Comparison of ENCODE assay signal across 8 cellular contexts in the genomic region with DNA sequence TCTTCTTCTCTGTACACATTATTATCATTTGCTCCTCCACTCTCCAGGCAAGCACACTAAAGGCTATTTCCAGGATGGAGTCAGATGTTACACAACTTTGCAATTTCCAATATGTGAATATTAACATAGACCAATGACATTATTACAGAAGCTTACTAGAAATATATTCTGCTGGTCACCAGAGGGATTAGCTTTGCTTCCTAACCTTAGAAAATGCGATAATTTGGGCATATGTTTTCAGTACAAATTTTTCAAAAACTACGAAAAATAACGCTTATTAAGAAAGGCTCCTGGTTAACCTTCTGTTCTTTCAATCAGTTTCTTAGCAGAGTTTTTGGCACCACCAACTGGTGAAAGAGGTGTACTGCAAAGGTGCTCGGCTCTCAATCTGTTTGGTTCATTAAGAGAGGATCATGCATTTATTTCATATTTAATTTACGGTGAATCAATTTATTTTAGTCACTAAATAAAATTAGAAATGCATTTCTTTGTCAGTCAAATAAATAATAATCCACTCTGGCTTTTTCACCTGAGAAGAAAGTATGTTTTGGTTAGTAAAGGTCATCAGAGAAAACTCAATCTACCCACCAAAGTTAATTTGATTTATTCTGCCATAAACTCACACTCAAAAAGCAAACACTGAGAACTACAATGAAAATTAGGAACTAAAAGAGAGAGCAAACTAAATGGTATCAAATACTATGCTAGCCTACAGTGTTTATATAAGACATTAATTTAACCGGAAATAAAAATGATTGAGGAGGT. TPM values are rescaled to one million over a fixed set of nuclear protein-coding genes. Genes with fewer than 3 reads are reported as not detected.
DNase-seq lines count a peak whose midpoint lies in the region; ATAC-seq and TF ChIP-seq lines count a peak whose summit lies in the region.

No MANE protein-coding gene starts in this region.

- peak overlapping the region; percentile 8 to 26 (median 13) for H3K4me3 ChIP-seq in liver (ENCODE audit: low read depth in 1 of 3, low read length in 3 of 3)

- peak; percentile 95 to 97 for TF ChIP-seq RAD21 in liver (IDR thresholded peaks at IDR 0.05)

- H3K9me3 ChIP-seq in liver (ENCODE audit: control insufficient read depth in 4 of 4, low read length in 3 of 4) = no peaks in the 10 kb centered on the region

- no peaks in the 10 kb centered on the region for H3K27me3 ChIP-seq in liver (ENCODE audit: control insufficient read depth in 4 of 4, insufficient read depth in 4 of 4, low read length in 3 of 4)

- ATAC-seq in GM21529 (IDR thresholded peaks at IDR 0.05; ENCODE audit: unreplicated experiment) (peak; percentile 66), GM18873 (IDR thresholded peaks at IDR 0.05; ENCODE audit: low FRiP score, unreplicated experiment) (no peak)

- DNase-seq in AML-193 (lab: John Stamatoyannopoulos, UW) = peak; percentile 50 to 63
- DNase-seq in NCI-H345 (lab: John Stamatoyannopoulos, UW) = peak; percentile 70
- peak; percentile 29 for DNase-seq in activated CD4-positive, alpha-beta T cell treated with anti-CD3 and anti-CD28 coated beads for 1 hour
- peak; percentile 74 for DNase-seq in cerebellum (ENCODE audit: low spot score)
- DNase-seq in stimulated activated CD4-positive, alpha-beta T cell treated with anti-CD3 and anti-CD28 coated beads, TNF-alpha, amount 100 ng/mL, for 48 hours (ENCODE audit: low read depth in 3 of 3) = peak; percentile 20 to 38 (median 26)

- H3K4me1 ChIP-seq in liver (ENCODE audit: control insufficient read depth in 4 of 4, insufficient read depth in 4 of 4, low read length in 3 of 4) = peaks cover 0 to 16% (median 12%) of the 10 kb centered on the region in 4 donors

- peak overlapping the region; percentile 43 to 70 for H3K27ac ChIP-seq in liver (ENCODE audit: low read depth in 1 of 2, low read length in 2 of 2)

- TF ChIP-seq CTCF in liver (IDR thresholded peaks at IDR 0.05; ENCODE audit: low read depth, low read length, missing input control) = peak; percentile 97

- no peak overlapping the region for H3K9ac ChIP-seq in liver (ENCODE audit: low read depth in 1 of 2, low read length in 2 of 2)

- WGBS in liver = 18% methylated on average over 6 of the region's 6 CpGs

- H3K36me3 ChIP-seq in liver (ENCODE audit: control insufficient read depth in 4 of 4, insufficient read depth in 3 of 4, low read depth in 1 of 4, low read length in 3 of 4) = no peaks in the 10 kb centered on the region

TF ChIP-seq in liver, 16 proteins besides CTCF, POLR2A, EP300 and RAD21:
- TF ChIP-seq, protein P1, sequence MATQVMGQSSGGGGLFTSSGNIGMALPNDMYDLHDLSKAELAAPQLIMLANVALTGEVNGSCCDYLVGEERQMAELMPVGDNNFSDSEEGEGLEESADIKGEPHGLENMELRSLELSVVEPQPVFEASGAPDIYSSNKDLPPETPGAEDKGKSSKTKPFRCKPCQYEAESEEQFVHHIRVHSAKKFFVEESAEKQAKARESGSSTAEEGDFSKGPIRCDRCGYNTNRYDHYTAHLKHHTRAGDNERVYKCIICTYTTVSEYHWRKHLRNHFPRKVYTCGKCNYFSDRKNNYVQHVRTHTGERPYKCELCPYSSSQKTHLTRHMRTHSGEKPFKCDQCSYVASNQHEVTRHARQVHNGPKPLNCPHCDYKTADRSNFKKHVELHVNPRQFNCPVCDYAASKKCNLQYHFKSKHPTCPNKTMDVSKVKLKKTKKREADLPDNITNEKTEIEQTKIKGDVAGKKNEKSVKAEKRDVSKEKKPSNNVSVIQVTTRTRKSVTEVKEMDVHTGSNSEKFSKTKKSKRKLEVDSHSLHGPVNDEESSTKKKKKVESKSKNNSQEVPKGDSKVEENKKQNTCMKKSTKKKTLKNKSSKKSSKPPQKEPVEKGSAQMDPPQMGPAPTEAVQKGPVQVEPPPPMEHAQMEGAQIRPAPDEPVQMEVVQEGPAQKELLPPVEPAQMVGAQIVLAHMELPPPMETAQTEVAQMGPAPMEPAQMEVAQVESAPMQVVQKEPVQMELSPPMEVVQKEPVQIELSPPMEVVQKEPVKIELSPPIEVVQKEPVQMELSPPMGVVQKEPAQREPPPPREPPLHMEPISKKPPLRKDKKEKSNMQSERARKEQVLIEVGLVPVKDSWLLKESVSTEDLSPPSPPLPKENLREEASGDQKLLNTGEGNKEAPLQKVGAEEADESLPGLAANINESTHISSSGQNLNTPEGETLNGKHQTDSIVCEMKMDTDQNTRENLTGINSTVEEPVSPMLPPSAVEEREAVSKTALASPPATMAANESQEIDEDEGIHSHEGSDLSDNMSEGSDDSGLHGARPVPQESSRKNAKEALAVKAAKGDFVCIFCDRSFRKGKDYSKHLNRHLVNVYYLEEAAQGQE (IDR thresholded peaks at IDR 0.05) = no peak
- TF ChIP-seq, protein P2, sequence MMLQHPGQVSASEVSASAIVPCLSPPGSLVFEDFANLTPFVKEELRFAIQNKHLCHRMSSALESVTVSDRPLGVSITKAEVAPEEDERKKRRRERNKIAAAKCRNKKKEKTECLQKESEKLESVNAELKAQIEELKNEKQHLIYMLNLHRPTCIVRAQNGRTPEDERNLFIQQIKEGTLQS (IDR thresholded peaks at IDR 0.05) = no peak
- TF ChIP-seq HNF4G (IDR thresholded peaks at IDR 0.05) (no peak), GABPA (IDR thresholded peaks at IDR 0.05 in 1 of 2, conservative IDR thresholded peaks at IDR 0.05 in 1 of 2) (no peak), TAF1 (conservative IDR thresholded peaks at IDR 0.05) (no peak), HNF4A (conservative IDR thresholded peaks at IDR 0.05) (peak; percentile 42 to 47), SP1 (IDR thresholded peaks at IDR 0.05) (no peak), FOXA2 (IDR thresholded peaks at IDR 0.05) (no peak), EGR1 (IDR thresholded peaks at IDR 0.05; ENCODE audit: low read depth in 2 of 2) (peak in 1 of 2 donors; percentile 2), RXRA (IDR thresholded peaks at IDR 0.05) (peak; percentile 38 to 52), NR2F2 (IDR thresholded peaks at IDR 0.05) (no peak), FOXA1 (IDR thresholded peaks at IDR 0.05) (no peak), YY1 (IDR thresholded peaks at IDR 0.05) (no peak), JUND (IDR thresholded peaks at IDR 0.05) (peak in 1 of 2 donors; percentile 26)
- TF ChIP-seq, protein P3, sequence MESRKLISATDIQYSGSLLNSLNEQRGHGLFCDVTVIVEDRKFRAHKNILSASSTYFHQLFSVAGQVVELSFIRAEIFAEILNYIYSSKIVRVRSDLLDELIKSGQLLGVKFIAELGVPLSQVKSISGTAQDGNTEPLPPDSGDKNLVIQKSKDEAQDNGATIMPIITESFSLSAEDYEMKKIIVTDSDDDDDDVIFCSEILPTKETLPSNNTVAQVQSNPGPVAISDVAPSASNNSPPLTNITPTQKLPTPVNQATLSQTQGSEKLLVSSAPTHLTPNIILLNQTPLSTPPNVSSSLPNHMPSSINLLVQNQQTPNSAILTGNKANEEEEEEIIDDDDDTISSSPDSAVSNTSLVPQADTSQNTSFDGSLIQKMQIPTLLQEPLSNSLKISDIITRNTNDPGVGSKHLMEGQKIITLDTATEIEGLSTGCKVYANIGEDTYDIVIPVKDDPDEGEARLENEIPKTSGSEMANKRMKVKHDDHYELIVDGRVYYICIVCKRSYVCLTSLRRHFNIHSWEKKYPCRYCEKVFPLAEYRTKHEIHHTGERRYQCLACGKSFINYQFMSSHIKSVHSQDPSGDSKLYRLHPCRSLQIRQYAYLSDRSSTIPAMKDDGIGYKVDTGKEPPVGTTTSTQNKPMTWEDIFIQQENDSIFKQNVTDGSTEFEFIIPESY (IDR thresholded peaks at IDR 0.05) = no peak
- TF ChIP-seq, protein P4, sequence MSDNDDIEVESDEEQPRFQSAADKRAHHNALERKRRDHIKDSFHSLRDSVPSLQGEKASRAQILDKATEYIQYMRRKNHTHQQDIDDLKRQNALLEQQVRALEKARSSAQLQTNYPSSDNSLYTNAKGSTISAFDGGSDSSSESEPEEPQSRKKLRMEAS (IDR thresholded peaks at IDR 0.05) = peak; percentile 32
TF ChIP-seq in liver: peak in this region for 5.

RNA-seq across cellular contexts. Expression of a gene that starts 39.2 kb away (rescaled TPM):
- 10.0 TPM for total RNA-seq in cerebellum
- 1 to 10 TPM; 2.8 to 4.0 TPM for total RNA-seq in liver
- 1 to 10 TPM; 2.1 to 4.7 TPM for polyA plus RNA-seq in liver

RNA-seq across cellular contexts. Expression of a gene that starts 40.4 kb away (rescaled TPM):
- total RNA-seq in cerebellum (30.3 TPM), liver (10 to 100 TPM in 1 of 2 donors, 1 to 10 TPM in 1; 5.1 to 10.6 TPM)
- 1 to 10 TPM; 3.3 to 3.4 TPM for polyA plus RNA-seq in liver
